In genomic region chr11:121300972-121301699, GRCh38 we compare ENCODE assay signal across 23 cellular contexts. TPM values are rescaled to one million over a fixed set of nuclear protein-coding genes. Genes with fewer than 3 reads are reported as not detected.
DNase-seq lines count a peak whose midpoint lies in the region; ATAC-seq and TF ChIP-seq lines count a peak whose summit lies in the region.
"Had no signal": no experiment of that assay in that cellular context is flagged by ENCODE, and none has a peak within 500 bp of the region (broad histone marks: within the 10 kb centered on the region; RNA-seq: fewer than 3 reads in every experiment).

No MANE protein-coding gene starts in this region.

- H3F3A ChIP-seq in SK-N-SH (replicated peaks; ENCODE audit: insufficient read depth) = no peaks in the 10 kb centered on the region

- no peak for ATAC-seq in CD4-positive, CD25-positive, alpha-beta regulatory T cell (ENCODE audit: low read depth in 2 of 2)
- ATAC-seq in GM21529 (IDR thresholded peaks at IDR 0.05; ENCODE audit: unreplicated experiment) (peak; percentile 56), WTC11 (no peak), left lung (peak; percentile 16), GM19035 (IDR thresholded peaks at IDR 0.05; ENCODE audit: unreplicated experiment) (no peak)
- ATAC-seq in CD8-positive, alpha-beta T cell = no peak
- ATAC-seq: T-cell had no signal

- peaks cover 25% of the 10 kb centered on the region for H3K36me3 ChIP-seq in CD4-positive, CD25-positive, alpha-beta regulatory T cell (ENCODE audit: control insufficient read depth, insufficient read depth, low read length)
- H3K36me3 ChIP-seq in left lung (peaks cover 0 to 22% of the 10 kb centered on the region in 2 donors), SK-N-SH (replicated peaks in 1 of 2; ENCODE audit: control insufficient read depth in 1 of 2, insufficient read depth in 2 of 2, low read length in 1 of 2) (peaks cover 9 to 26% of the 10 kb centered on the region in 2 experiments)
- peaks cover 12% of the 10 kb centered on the region for H3K36me3 ChIP-seq in CD8-positive, alpha-beta T cell (ENCODE audit: insufficient read depth, low read length)
- H3K36me3 ChIP-seq: neutrophil had no signal

- no peaks in the 10 kb centered on the region; the same call in 1 of the 2 replicates for H4K20me1 ChIP-seq in SK-N-SH (ENCODE audit: insufficient read depth)

- H3K27me3 Mint-ChIP-seq in CD4-positive, CD25-positive, alpha-beta regulatory T cell = no peaks in the 10 kb centered on the region
- H3K27me3 Mint-ChIP-seq in WTC11 (ENCODE audit: low read depth) (no peaks in the 10 kb centered on the region), chondrocyte (ENCODE audit: low read depth) (no peaks in the 10 kb centered on the region)
- H3K27me3 Mint-ChIP-seq in CD8-positive, alpha-beta T cell (ENCODE audit: low read depth) = no peaks in the 10 kb centered on the region
- H3K27me3 Mint-ChIP-seq: T-cell had no signal

- no peaks in the 10 kb centered on the region for H3K9me3 Mint-ChIP-seq in CD4-positive, CD25-positive, alpha-beta regulatory T cell
- H3K9me3 Mint-ChIP-seq in WTC11 = peaks cover 5% of the 10 kb centered on the region
- no peaks in the 10 kb centered on the region for H3K9me3 Mint-ChIP-seq in CD8-positive, alpha-beta T cell
- H3K9me3 Mint-ChIP-seq in chondrocyte (ENCODE audit: low read depth) = no peaks in the 10 kb centered on the region
- H3K9me3 Mint-ChIP-seq: T-cell had no signal

- no peak overlapping the region for H3K27ac ChIP-seq in CD4-positive, CD25-positive, alpha-beta regulatory T cell (ENCODE audit: insufficient read depth, low read length, poor library complexity, severe bottlenecking)
- H3K27ac ChIP-seq in left lung (no peak overlapping the region), SK-N-SH (ENCODE audit: low read depth in 2 of 2, low read length in 1 of 2) (no peak overlapping the region)
- H3K27ac ChIP-seq in CD8-positive, alpha-beta T cell (ENCODE audit: low read depth, low read length) = no peak overlapping the region
- H3K27ac ChIP-seq: epithelial cell of prostate, HL-60, neutrophil, WERI-Rb-1 had no signal

- no peaks in the 10 kb centered on the region for H3K9me3 ChIP-seq in CD4-positive, CD25-positive, alpha-beta regulatory T cell (ENCODE audit: control insufficient read depth in 2 of 2, low read length in 2 of 2)
- H3K9me3 ChIP-seq in left lung = no peaks in the 10 kb centered on the region
- no peaks in the 10 kb centered on the region for H3K9me3 ChIP-seq in SK-N-SH
- no peaks in the 10 kb centered on the region for H3K9me3 ChIP-seq in CD8-positive, alpha-beta T cell (ENCODE audit: low read length)
- H3K9me3 ChIP-seq: neutrophil, sigmoid colon had no signal

- H3K4me3 ChIP-seq in CD4-positive, CD25-positive, alpha-beta regulatory T cell (ENCODE audit: low read depth, low read length) = no peak overlapping the region
- H3K4me3 ChIP-seq in left lung (no peak overlapping the region), SK-N-SH (ENCODE audit: low read depth in 2 of 2, low read length in 1 of 2) (no peak overlapping the region)
- H3K4me3 ChIP-seq in CD8-positive, alpha-beta T cell (ENCODE audit: low read depth, low read length) = no peak overlapping the region
- H3K4me3 ChIP-seq: sigmoid colon had no signal

- no peak overlapping the region for H3K4me3 Mint-ChIP-seq in CD4-positive, CD25-positive, alpha-beta regulatory T cell
- H3K4me3 Mint-ChIP-seq in WTC11 (no peak overlapping the region), chondrocyte (ENCODE audit: unreplicated experiment) (no peak overlapping the region)
- H3K4me3 Mint-ChIP-seq in CD8-positive, alpha-beta T cell = no peak overlapping the region
- H3K4me3 Mint-ChIP-seq: T-cell had no signal

- H3K4me1 ChIP-seq in CD4-positive, CD25-positive, alpha-beta regulatory T cell (ENCODE audit: control insufficient read depth, insufficient read depth, low read length, poor library complexity, severe bottlenecking) = no peaks in the 10 kb centered on the region
- H3K4me1 ChIP-seq in left lung = peaks cover 0 to 26% of the 10 kb centered on the region in 2 donors
- H3K4me1 ChIP-seq in SK-N-SH (ENCODE audit: control insufficient read depth in 1 of 2, insufficient read depth in 2 of 2, low read depth in 1 of 2, low read length in 1 of 2) = no peaks in the 10 kb centered on the region
- H3K4me1 ChIP-seq in CD8-positive, alpha-beta T cell (ENCODE audit: insufficient read depth, low read length) = no peaks in the 10 kb centered on the region

- H3K36me3 Mint-ChIP-seq in CD4-positive, CD25-positive, alpha-beta regulatory T cell = peaks cover 23% of the 10 kb centered on the region
- H3K36me3 Mint-ChIP-seq in WTC11 (peaks cover 43% of the 10 kb centered on the region), chondrocyte (ENCODE audit: low read depth) (peaks cover 16% of the 10 kb centered on the region)
- H3K36me3 Mint-ChIP-seq in CD8-positive, alpha-beta T cell = peaks cover 44% of the 10 kb centered on the region

- no peak for TF ChIP-seq EP300 in SK-N-SH (IDR thresholded peaks at IDR 0.05; ENCODE audit: borderline replicate concordance in 1 of 2, low read depth in 1 of 2, low read length in 1 of 2)

- no peak overlapping the region for H3K9ac ChIP-seq in SK-N-SH

- TF ChIP-seq CTCF in WTC11 (IDR thresholded peaks at IDR 0.05) (no peak), left lung (IDR thresholded peaks at IDR 0.05) (no peak), SK-N-SH (IDR thresholded peaks at IDR 0.05) (no peak), chondrocyte (IDR thresholded peaks at IDR 0.05) (no peak)
- no peak for TF ChIP-seq CTCF in CD8-positive, alpha-beta T cell (IDR thresholded peaks at IDR 0.05)

- DNase-seq in CD4-positive, CD25-positive, alpha-beta regulatory T cell = no peak
- DNase-seq in WTC11 (ENCODE audit: low spot score) (no peak), left lung (no peak), SK-N-SH (no peak), chondrocyte (ENCODE audit: low spot score) (no peak)
- no peak for DNase-seq in CD8-positive, alpha-beta T cell
- DNase-seq: COR-L47; cortex of kidney; KG1; midbrain; NCI-H1417 treated with DMSO at 0.1 percent for 48 hours; RPMI8226; sigmoid colon; stimulated activated CD4-positive, alpha-beta T cell treated with anti-CD3 and anti-CD28 coated beads, Interleukin-4, amount 100 ng/mL, for 24 hours; stimulated activated CD8-positive, alpha-beta memory T cell treated with anti-CD3 and anti-CD28 coated beads, Interleukin-4, amount 100 ng/mL, for 48 hours; T-cell; WERI-Rb-1 had no signal

- intact Hi-C loops in left lung (cut with DNase I) = no loop called here
- intact Hi-C loops in CD8-positive, alpha-beta T cell (cut with DNase I, micrococcal nuclease) = no loop called here

- no peak overlapping the region for H3K4me2 ChIP-seq in SK-N-SH

- no peak overlapping the region for H2AFZ ChIP-seq in SK-N-SH (ENCODE audit: low read depth)

- POLR2A ChIA-PET in WTC11 (lab: Charles Lee) (interaction anchor here (0.5 kb wide), 1 partner anchor 108 kb away, joined by 3 read pairs; no protein-coding TSS in a partner anchor), SK-N-SH (lab: Yijun Ruan, JAX) (interaction anchor here (0.7 to 1.0 kb wide), 2 partner anchors 9 to 58 kb away, joined by 3 read pairs; partner anchors contain the start of gene SC5D)
- POLR2A ChIA-PET in CD8-positive, alpha-beta T cell (lab: Charles Lee) = no interaction called here

- H3K4me1 Mint-ChIP-seq in CD4-positive, CD25-positive, alpha-beta regulatory T cell = peaks cover 11 to 44% (median 33%) of the 10 kb centered on the region in 4 donors
- H3K4me1 Mint-ChIP-seq in WTC11 (peaks cover 52% of the 10 kb centered on the region), chondrocyte (ENCODE audit: low read depth) (peaks cover 18% of the 10 kb centered on the region)
- peaks cover 53% of the 10 kb centered on the region for H3K4me1 Mint-ChIP-seq in CD8-positive, alpha-beta T cell (ENCODE audit: low read depth)

- TF ChIP-seq RAD21 in SK-N-SH (IDR thresholded peaks at IDR 0.05; ENCODE audit: low read length) = no peak

- peak overlapping the region in 2 of 3 donors; percentile 9 to 71 for H3K27ac Mint-ChIP-seq in CD4-positive, CD25-positive, alpha-beta regulatory T cell
- H3K27ac Mint-ChIP-seq in WTC11 = peak overlapping the region; percentile 78
- H3K27ac Mint-ChIP-seq in CD8-positive, alpha-beta T cell = no peak overlapping the region
- no peak overlapping the region for H3K27ac Mint-ChIP-seq in chondrocyte (ENCODE audit: unreplicated experiment)
- H3K27ac Mint-ChIP-seq: activated T-helper 2 cell treated with anti-CD3 and anti-CD28 coated beads, Interferon-gamma antibody, Interleukin-2, Interleukin-4, amounts not matched to agents 10 μg/mL and 5 μg/mL and 100 μg/mL, durations not matched to agents 14 hours and 24 hours and 36 hours had no signal

- H3K79me2 ChIP-seq in SK-N-SH (ENCODE audit: insufficient read depth) = peaks cover 19% of the 10 kb centered on the region

- 89% methylated on average over 3 of the region's 3 CpGs for WGBS in SK-N-SH (ENCODE audit: low lambda C conversion rate)

- CTCF ChIA-PET in WTC11 (lab: Charles Lee) = interaction anchor here (0.7 to 0.9 kb wide), 3 partner anchors 22 to 485 kb away, joined by 3 to 4 read pairs (median 3); no protein-coding TSS in a partner anchor
- CTCF ChIA-PET in SK-N-SH (lab: Yijun Ruan, JAX) = interaction anchor here (1.6 kb wide), 1 partner anchor 290 kb away, joined by 4 read pairs; no protein-coding TSS in a partner anchor
- CTCF ChIA-PET in CD8-positive, alpha-beta T cell (lab: Charles Lee) = interaction anchor here (1.0 kb wide), 1 partner anchor 290 kb away, joined by 5 read pairs; no protein-coding TSS in a partner anchor

- H3K27me3 ChIP-seq in CD4-positive, CD25-positive, alpha-beta regulatory T cell (ENCODE audit: control insufficient read depth, insufficient read depth, low read length) = no peaks in the 10 kb centered on the region
- no peaks in the 10 kb centered on the region for H3K27me3 ChIP-seq in left lung
- no peaks in the 10 kb centered on the region for H3K27me3 ChIP-seq in SK-N-SH (ENCODE audit: insufficient read depth)
- H3K27me3 ChIP-seq in CD8-positive, alpha-beta T cell (ENCODE audit: insufficient read depth, low read length) = no peaks in the 10 kb centered on the region
- H3K27me3 ChIP-seq: neutrophil, sigmoid colon had no signal

- no peaks in the 10 kb centered on the region for H3K9me2 ChIP-seq in SK-N-SH

TF ChIP-seq in WTC11, 78 proteins besides CTCF, POLR2A, EP300 and RAD21 (continues in another document):
- TF ChIP-seq FOXK1 (CRISPR knock-in tag; IDR thresholded peaks at IDR 0.05) (no peak), ESRRA (CRISPR knock-in tag; IDR thresholded peaks at IDR 0.05; ENCODE audit: borderline replicate concordance) (no peak)

TF ChIP-seq in SK-N-SH, 30 proteins besides CTCF, POLR2A, EP300 and RAD21 (continues in another document):
- TF ChIP-seq SIN3A (IDR thresholded peaks at IDR 0.05; ENCODE audit: borderline replicate concordance, low read depth, low read length) (no peak), TAF1 (IDR thresholded peaks at IDR 0.05; ENCODE audit: borderline replicate concordance, low read depth, low read length) (no peak)

RNA-seq across cellular contexts. Expression of gene SC5D, which starts 8.6 kb away (rescaled TPM):
- total RNA-seq in CD4-positive, CD25-positive, alpha-beta regulatory T cell = 81.4 TPM
- polyA plus RNA-seq in CD4-positive, CD25-positive, alpha-beta regulatory T cell = 10 to 100 TPM in 2 of 4 donors, 1 to 10 TPM in 2; 8.0 to 12.8 (median 9.6) TPM
- 78.6 to 81.9 TPM (median 79.2 TPM) in 3 replicates for total RNA-seq in WTC11 (2021)
- 10 to 100 TPM; 60.4 to 79.1 TPM for total RNA-seq in left lung
- 8.9 and 14.2 TPM in 2 replicates for polyA plus RNA-seq in SK-N-SH (2012; rRNA removed)
- polyA plus RNA-seq in SK-N-SH (2012; cell fraction: cytosol; rRNA removed) = 15.4 and 21.3 TPM in 2 replicates
- polyA plus RNA-seq in SK-N-SH (2012; cell fraction: nucleus; rRNA removed) = 4.5 and 10.4 TPM in 2 replicates
- total RNA-seq in CD8-positive, alpha-beta T cell = 10 to 100 TPM; 69.2 to 70.1 TPM
- total RNA-seq in chondrocyte = 38.9 to 53.4 TPM (median 47.6 TPM) in 3 replicates

Comparison
In these comparisons a context has a peak if more than half of its experiments do, and no peak if none do; other contexts are left out.
1. ATAC-seq: peak in GM21529 (single experiment) and left lung (single experiment); none in CD4-positive, CD25-positive, alpha-beta regulatory T cell (0 of 2), WTC11 (single experiment), GM19035 (single experiment) and CD8-positive, alpha-beta T cell (single experiment).
2. H3K27ac Mint-ChIP-seq: peak in CD4-positive, CD25-positive, alpha-beta regulatory T cell (2 of 3) and WTC11 (single experiment); none in CD8-positive, alpha-beta T cell (single experiment) and chondrocyte (single experiment).